ENCODE assay signal across 15 cellular contexts in genomic region chr1:228336308-228337030, GRCh38.
DNase-seq lines count a peak whose midpoint lies in the region; ATAC-seq, FAIRE-seq and TF ChIP-seq lines count a peak whose summit lies in the region.
"Had no signal": no experiment of that assay in that cellular context is flagged by ENCODE, and none has a peak within 500 bp of the region (broad histone marks: within the 10 kb centered on the region; RNA-seq: fewer than 3 reads in every experiment).

No MANE protein-coding gene starts in this region.

- ATAC-seq in K562 = peak; percentile 16; the same call in 2 of the 3 replicates
- no peak for ATAC-seq in lower lobe of right lung

- DNase-seq in activated T-cell treated with anti-CD3 and anti-CD28 coated beads, Interleukin-2, amount 50 U/mL, for 1 hour = peak; percentile 13
- no peak for DNase-seq in activated T-cell treated with anti-CD3 and anti-CD28 coated beads, Interleukin-2, amount 50 U/mL, for 48 hours
- DNase-seq in K562 (ENCODE audit: extremely low read depth in 1 of 4, low spot score in 3 of 4) = no peak
- peak; percentile 30 for DNase-seq in lower lobe of right lung
- peak; percentile 47 to 69 for DNase-seq in suprapubic skin (ENCODE audit: low spot score in 2 of 2)
- DNase-seq in NCI-H2196 (lab: John Stamatoyannopoulos, UW; ENCODE audit: unreplicated experiment) = no peak
- DNase-seq in OCI-M2 (lab: John Stamatoyannopoulos, UW; ENCODE audit: unreplicated experiment) = no peak
- no peak for DNase-seq in NK-92 treated with Interleukin-12 subunit alpha and Interleukin-12 subunit beta, amount 100 ng/mL, for 24 hours (lab: John Stamatoyannopoulos, UW)
- DNase-seq: activated CD4-positive, alpha-beta memory T cell treated with anti-CD3 and anti-CD28 coated beads, Interleukin-2, amount 10 ng/mL, durations not matched to agents 7 days and 5 days; foreskin melanocyte; immature natural killer cell; stimulated activated CD4-positive, alpha-beta T cell treated with anti-CD3 and anti-CD28 coated beads, Interleukin-4, amount 100 ng/mL, for 1 hour; trophoblast cell had no signal

- TF ChIP-seq RAD21 in K562 (CRISPR knock-in tag; conservative IDR thresholded peaks at IDR 0.05 in 1 of 2, IDR thresholded peaks at IDR 0.05 in 1 of 2) = peak in 1 of 2 experiments; percentile 51; a peak in 2 of 4 replicates

- H3K36me3 ChIP-seq in K562 (ENCODE audit: control insufficient read depth, insufficient read depth, low read length) = no peaks in the 10 kb centered on the region
- H3K36me3 ChIP-seq in lower lobe of right lung = peaks cover 35% of the 10 kb centered on the region
- H3K36me3 ChIP-seq in suprapubic skin = peaks cover 18% of the 10 kb centered on the region
- H3K36me3 ChIP-seq: breast epithelium had no signal

- H3K9me3 ChIP-seq in K562 (replicated peaks; ENCODE audit: control insufficient read depth, insufficient read depth, low read depth, low read length) (no peaks in the 10 kb centered on the region), lower lobe of right lung (no peaks in the 10 kb centered on the region), suprapubic skin (no peaks in the 10 kb centered on the region)
- H3K9me3 ChIP-seq: A549, breast epithelium had no signal

- CTCF ChIA-PET in K562 (lab: Yijun Ruan, JAX; ENCODE audit: low intra/inter-chr PET ratio) = no interaction called here

- H3K4me2 ChIP-seq in K562 (ENCODE audit: insufficient read depth, low read length) = no peak overlapping the region
- H3K4me2 ChIP-seq: A549 had no signal

- no peaks in the 10 kb centered on the region for H3K79me2 ChIP-seq in K562 (ENCODE audit: control insufficient read depth, insufficient read depth, low read length)

- BruUV-seq in K562 (replicated peaks; lab: Mats Ljungman, UMichigan) = no TSS peak

- H3K27ac ChIP-seq in K562 (ENCODE audit: extremely low read depth, low read depth, low read length) (no peak overlapping the region), lower lobe of right lung (no peak overlapping the region), suprapubic skin (no peak overlapping the region)
- H3K27ac ChIP-seq: A549, breast epithelium had no signal

- in situ Hi-C loops in K562 (cut with MboI) = loop anchor here (10.0 kb wide), 1 partner anchor 178 kb away; no protein-coding TSS in a partner anchor

- H3K4me3 ChIP-seq in K562 = no peak overlapping the region
- H3K4me3 ChIP-seq in lower lobe of right lung = no peak overlapping the region
- H3K4me3 ChIP-seq in suprapubic skin = no peak overlapping the region
- H3K4me3 ChIP-seq: A549, breast epithelium had no signal

- no peak for FAIRE-seq in K562 (lab: Jason Lieb, UNC)
- FAIRE-seq: A549 had no signal

- POLR2A ChIA-PET in K562 (lab: Yijun Ruan, JAX) = interaction anchor here (0.6 kb wide), 1 partner anchor 18 kb away, joined by 4 read pairs; no protein-coding TSS in a partner anchor

- peaks cover 17 to 56% of the 10 kb centered on the region in 2 experiments; a peak in 4 of 5 replicates for H3K27me3 ChIP-seq in K562 (ENCODE audit: control insufficient read depth in 2 of 2, insufficient read depth in 2 of 2, low read length in 2 of 2)
- H3K27me3 ChIP-seq in lower lobe of right lung (ENCODE audit: low read depth) = no peaks in the 10 kb centered on the region
- H3K27me3 ChIP-seq in suprapubic skin = no peaks in the 10 kb centered on the region
- H3K27me3 ChIP-seq: breast epithelium had no signal

- H3K9ac ChIP-seq in K562 (ENCODE audit: insufficient read depth in 1 of 2, low read depth in 2 of 2, low read length in 2 of 2) = no peak overlapping the region

- TF ChIP-seq POLR2A in K562 (conservative IDR thresholded peaks at IDR 0.05) (no peak), suprapubic skin (IDR thresholded peaks at IDR 0.05) (no peak)

- no peaks in the 10 kb centered on the region for H4K20me1 ChIP-seq in K562 (replicated peaks; ENCODE audit: control insufficient read depth, insufficient read depth, low read length)

- 6% methylated on average over 18 of the region's 18 CpGs for WGBS in K562 (ENCODE audit: insufficient coverage, low coverage, missing lambda C conversion rate)
- WGBS in suprapubic skin = 93% methylated on average over 5 of the region's 18 CpGs

- intact Hi-C loops in K562 (cut with micrococcal nuclease) (no loop called here), lower lobe of right lung (cut with DNase I) (no loop called here)

- no peak overlapping the region for H2AFZ ChIP-seq in K562 (ENCODE audit: low read depth, low read length)

- H3K4me1 ChIP-seq in K562 (replicated peaks in 1 of 2; ENCODE audit: control insufficient read depth in 2 of 2, insufficient read depth in 2 of 2, low read length in 2 of 2) = peaks cover 5 to 49% of the 10 kb centered on the region in 2 experiments; a peak in 3 of 5 replicates
- no peaks in the 10 kb centered on the region for H3K4me1 ChIP-seq in lower lobe of right lung
- no peaks in the 10 kb centered on the region for H3K4me1 ChIP-seq in suprapubic skin
- H3K4me1 ChIP-seq: A549, breast epithelium had no signal

- no peak for TF ChIP-seq EP300 in K562 (IDR thresholded peaks at IDR 0.05; ENCODE audit: low read length)
- TF ChIP-seq EP300 in suprapubic skin (IDR thresholded peaks at IDR 0.05) = no peak

- TF ChIP-seq CTCF in K562 (IDR thresholded peaks at IDR 0.05 in 2 of 3, conservative IDR thresholded peaks at IDR 0.05 in 1 of 3; ENCODE audit: insufficient read depth in 2 of 3, low read depth in 1 of 3, low read length in 3 of 3) = peak; percentile 41 to 54 (median 42); a peak in 5 of 6 replicates
- no peak for TF ChIP-seq CTCF in lower lobe of right lung (IDR thresholded peaks at IDR 0.05)
- no peak for TF ChIP-seq CTCF in suprapubic skin (IDR thresholded peaks at IDR 0.05)

- H3K9me1 ChIP-seq in K562 (ENCODE audit: control insufficient read depth, insufficient read depth, low read length) = no peaks in the 10 kb centered on the region

TF ChIP-seq in K562, 482 proteins besides CTCF, POLR2A, EP300 and RAD21 (continues in another document):
- TF ChIP-seq ETV6 (IDR thresholded peaks at IDR 0.05; ENCODE audit: borderline replicate concordance in 1 of 2, low read depth in 2 of 2, low read length in 1 of 2) (no peak), ETV6 (CRISPR knock-in tag; IDR thresholded peaks at IDR 0.05; ENCODE audit: borderline replicate concordance) (no peak), GATA2 (CRISPR knock-in tag; IDR thresholded peaks at IDR 0.05) (peak; percentile 14; the same call in 1 of the 2 replicates), ZKSCAN8 (CRISPR knock-in tag; IDR thresholded peaks at IDR 0.05) (no peak), KLF10 (CRISPR knock-in tag; IDR thresholded peaks at IDR 0.05) (no peak), ZNF639 (CRISPR knock-in tag; conservative IDR thresholded peaks at IDR 0.05 in 1 of 2, IDR thresholded peaks at IDR 0.05 in 1 of 2) (no peak), NRF1 (conservative IDR thresholded peaks at IDR 0.05 in 1 of 2, IDR thresholded peaks at IDR 0.05 in 1 of 2) (peak; percentile 44 to 62; a peak in 3 of 4 replicates), ZNF583 (CRISPR knock-in tag; IDR thresholded peaks at IDR 0.05) (no peak), MED1 (CRISPR knock-in tag; IDR thresholded peaks at IDR 0.05; ENCODE audit: borderline replicate concordance) (no peak), PRDM10 (IDR thresholded peaks at IDR 0.05; ENCODE audit: partially characterized antibody) (peak; percentile 50), ATF4 (CRISPR knock-in tag; IDR thresholded peaks at IDR 0.05) (no peak), ZNF133 (CRISPR knock-in tag; IDR thresholded peaks at IDR 0.05) (no peak), SNIP1 (IDR thresholded peaks at IDR 0.05; ENCODE audit: low read depth) (no peak), RNF2 (IDR thresholded peaks at IDR 0.05) (no peak)

Comparison
In these comparisons a context has a peak if more than half of its experiments do, and no peak if none do; other contexts are left out.
1. DNase-seq: peak in activated T-cell treated with anti-CD3 and anti-CD28 coated beads, Interleukin-2, amount 50 U/mL, for 1 hour (single experiment), lower lobe of right lung (single experiment) and suprapubic skin (2 of 2); none in activated T-cell treated with anti-CD3 and anti-CD28 coated beads, Interleukin-2, amount 50 U/mL, for 48 hours (0 of 2), K562 (0 of 4), NCI-H2196 (single experiment), OCI-M2 (single experiment) and NK-92 treated with Interleukin-12 subunit alpha and Interleukin-12 subunit beta, amount 100 ng/mL, for 24 hours (single experiment).
2. CTCF ChIP-seq: peak in K562 (3 of 3); none in lower lobe of right lung (single experiment) and suprapubic skin (0 of 2).